Comparison of ENCODE assay signal across 8 cellular contexts in the genomic region with DNA sequence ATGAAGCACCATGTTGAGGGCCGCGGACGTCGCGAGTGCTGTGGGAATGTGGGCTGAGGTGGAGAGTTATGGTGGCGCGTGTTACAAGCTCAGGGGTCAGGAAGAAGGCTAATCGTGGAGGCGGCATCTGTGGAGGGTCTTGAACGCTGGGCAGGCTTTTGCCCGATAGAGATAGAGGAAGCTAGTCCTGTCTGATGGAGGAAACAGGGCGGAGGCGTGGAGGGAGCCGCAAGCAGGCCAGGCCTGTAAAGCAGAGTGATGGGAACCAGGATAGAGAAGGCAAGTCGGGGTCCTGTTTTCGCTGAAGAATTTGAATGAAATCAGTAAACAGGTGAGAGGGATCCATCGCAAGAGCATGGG.
DNase-seq lines count a peak whose midpoint lies in the region; ATAC-seq and TF ChIP-seq lines count a peak whose summit lies in the region.
"Not testable (repeated sequence)": the region's sequence is repeated elsewhere in the genome, so short reads cannot be mapped to it uniquely, and the experiment has no call there.

No MANE protein-coding gene starts in this region.

- not testable (repeated sequence) for H3K4me1 ChIP-seq in HAP-1; endodermal cell (ENCODE audit: control insufficient read depth, insufficient read depth, low read length); iPS-18a (ENCODE audit: control insufficient read depth, low read depth, low read length)

- WGBS in endodermal cell (ENCODE audit: insufficient coverage in 1 of 2, insufficient read length in 1 of 2), 2 experiments, result 73 to 83% methylated on average over 6 to 16 of the region's 17 CpGs

- H3K4me3 Mint-ChIP-seq in T-helper 17 cell (peak overlapping the region; percentile 96), endodermal cell (peak overlapping the region; percentile 81), natural killer cell (peak overlapping the region; percentile 97)
- H3K4me3 Mint-ChIP-seq in activated naive CD8-positive, alpha-beta T cell treated with anti-CD3 and anti-CD28 coated beads, Interleukin-2, amount 10 ng/mL, durations not matched to agents 7 days and 5 days, result peak overlapping the region; percentile 97
- peak overlapping the region; percentile 91 for H3K4me3 Mint-ChIP-seq in stimulated activated naive CD8-positive, alpha-beta T cell treated with anti-CD3 and anti-CD28 coated beads, Interleukin-15, Interleukin-2, amounts not matched to agents 100 ng/mL and 50 ng/mL, for 24 hours

- in situ Hi-C loops in HAP-1 (cut with MboI; ENCODE audit: low sequenced_read_pairs), result not testable (repeated sequence)

- not testable (repeated sequence) for TF ChIP-seq CTCF in AG04449 (IDR thresholded peaks at IDR 0.05; ENCODE audit: insufficient read depth, low read length, missing control alignments); endodermal cell (conservative IDR thresholded peaks at IDR 0.05); natural killer cell (IDR thresholded peaks at IDR 0.05)

- CTCF ChIA-PET in AG04449 (lab: Yijun Ruan, JAX), result not testable (repeated sequence)

- not testable (repeated sequence) for H3K36me3 ChIP-seq in HAP-1 (replicated peaks); endodermal cell (ENCODE audit: control insufficient read depth, insufficient read depth, low read length); iPS-18a (ENCODE audit: control insufficient read depth, low read depth, low read length)

- peaks cover 14% of the 10 kb centered on the region for H3K4me1 Mint-ChIP-seq in T-helper 17 cell
- peaks cover 11% of the 10 kb centered on the region for H3K4me1 Mint-ChIP-seq in activated naive CD8-positive, alpha-beta T cell treated with anti-CD3 and anti-CD28 coated beads, Interleukin-2, amount 10 ng/mL, durations not matched to agents 7 days and 5 days
- not testable (repeated sequence) for H3K4me1 Mint-ChIP-seq in endodermal cell
- H3K4me1 Mint-ChIP-seq in natural killer cell, result peaks cover 25 to 28% of the 10 kb centered on the region in 2 donors
- peaks cover 24% of the 10 kb centered on the region for H3K4me1 Mint-ChIP-seq in stimulated activated naive CD8-positive, alpha-beta T cell treated with anti-CD3 and anti-CD28 coated beads, Interleukin-15, Interleukin-2, amounts not matched to agents 100 ng/mL and 50 ng/mL, for 24 hours (ENCODE audit: low read depth)

- H3K9ac ChIP-seq in endodermal cell (ENCODE audit: extremely low read depth, low read length, poor library complexity, severe bottlenecking); iPS-18a (ENCODE audit: low read length): not testable (repeated sequence)

- H3K27me3 Mint-ChIP-seq in T-helper 17 cell; activated naive CD8-positive, alpha-beta T cell treated with anti-CD3 and anti-CD28 coated beads, Interleukin-2, amount 10 ng/mL, durations not matched to agents 7 days and 5 days; endodermal cell (ENCODE audit: insufficient read depth); natural killer cell (ENCODE audit: low read depth in 2 of 2); stimulated activated naive CD8-positive, alpha-beta T cell treated with anti-CD3 and anti-CD28 coated beads, Interleukin-15, Interleukin-2, amounts not matched to agents 100 ng/mL and 50 ng/mL, for 24 hours: not testable (repeated sequence)

- intact Hi-C loops in natural killer cell (cut with micrococcal nuclease), result not testable (repeated sequence)

- peak overlapping the region; percentile 46 for H3K27ac Mint-ChIP-seq in T-helper 17 cell
- peak overlapping the region; percentile 83 for H3K27ac Mint-ChIP-seq in activated naive CD8-positive, alpha-beta T cell treated with anti-CD3 and anti-CD28 coated beads, Interleukin-2, amount 10 ng/mL, durations not matched to agents 7 days and 5 days
- not testable (repeated sequence) for H3K27ac Mint-ChIP-seq in endodermal cell
- H3K27ac Mint-ChIP-seq in natural killer cell, result peak overlapping the region; percentile 91 to 92
- H3K27ac Mint-ChIP-seq in stimulated activated naive CD8-positive, alpha-beta T cell treated with anti-CD3 and anti-CD28 coated beads, Interleukin-15, Interleukin-2, amounts not matched to agents 100 ng/mL and 50 ng/mL, for 24 hours, result peak overlapping the region; percentile 83

- H3K36me3 Mint-ChIP-seq in T-helper 17 cell (ENCODE audit: low read depth); activated naive CD8-positive, alpha-beta T cell treated with anti-CD3 and anti-CD28 coated beads, Interleukin-2, amount 10 ng/mL, durations not matched to agents 7 days and 5 days; endodermal cell (ENCODE audit: low read depth); natural killer cell; stimulated activated naive CD8-positive, alpha-beta T cell treated with anti-CD3 and anti-CD28 coated beads, Interleukin-15, Interleukin-2, amounts not matched to agents 100 ng/mL and 50 ng/mL, for 24 hours (ENCODE audit: low read depth): not testable (repeated sequence)

- not testable (repeated sequence) for DNase-seq in AG04449 (ENCODE audit: low read depth, low spot score); HAP-1 (ENCODE audit: low spot score in 2 of 2); T-helper 17 cell; activated naive CD8-positive, alpha-beta T cell treated with anti-CD3 and anti-CD28 coated beads, Interleukin-2, amount 10 ng/mL, durations not matched to agents 7 days and 5 days; endodermal cell; natural killer cell

- H3K4me3 ChIP-seq in AG04449 (ENCODE audit: low read depth, low read length), result peak overlapping the region; percentile 77
- peak overlapping the region; percentile 60; the same call in 1 of the 2 replicates for H3K4me3 ChIP-seq in HAP-1
- H3K4me3 ChIP-seq in endodermal cell (ENCODE audit: low read length), result peak overlapping the region; percentile 88
- peak overlapping the region; percentile 90 for H3K4me3 ChIP-seq in iPS-18a (ENCODE audit: low read length)

- not testable (repeated sequence) for ATAC-seq in T-helper 17 cell; activated naive CD8-positive, alpha-beta T cell treated with anti-CD3 and anti-CD28 coated beads, Interleukin-2, amount 10 ng/mL, durations not matched to agents 7 days and 5 days (ENCODE audit: low read depth); natural killer cell

- H3K27me3 ChIP-seq in HAP-1 (ENCODE audit: low read depth); endodermal cell (ENCODE audit: control insufficient read depth, insufficient read depth, low read length, poor library complexity, severe bottlenecking); iPS-18a (ENCODE audit: control insufficient read depth, insufficient read depth, low read length): not testable (repeated sequence)

- H3K27ac ChIP-seq in endodermal cell (ENCODE audit: low read depth, low read length); iPS-18a (ENCODE audit: low read length): not testable (repeated sequence)

- not testable (repeated sequence) for H3K9me3 Mint-ChIP-seq in activated naive CD8-positive, alpha-beta T cell treated with anti-CD3 and anti-CD28 coated beads, Interleukin-2, amount 10 ng/mL, durations not matched to agents 7 days and 5 days; natural killer cell
- peaks cover 43% of the 10 kb centered on the region for H3K9me3 Mint-ChIP-seq in endodermal cell
- H3K9me3 Mint-ChIP-seq in stimulated activated naive CD8-positive, alpha-beta T cell treated with anti-CD3 and anti-CD28 coated beads, Interleukin-15, Interleukin-2, amounts not matched to agents 100 ng/mL and 50 ng/mL, for 24 hours, result peaks cover 15% of the 10 kb centered on the region

- not testable (repeated sequence) for H3K9me3 ChIP-seq in HAP-1; T-helper 17 cell (ENCODE audit: control insufficient read depth, low read length, poor library complexity, severe bottlenecking); endodermal cell (ENCODE audit: control insufficient read depth, low read length); iPS-18a (ENCODE audit: control insufficient read depth, low read depth, low read length)

- POLR2A ChIA-PET in AG04449 (lab: Yijun Ruan, JAX), result interaction anchor here (0.6 to 1.4 kb wide), 2 partner anchors 11 to 41 kb away, joined by 3 to 5 read pairs; no protein-coding TSS in a partner anchor
- POLR2A ChIA-PET in activated naive CD8-positive, alpha-beta T cell treated with anti-CD3 and anti-CD28 coated beads, Interleukin-2, amount 10 ng/mL, durations not matched to agents 7 days and 5 days (lab: Charles Lee), result interaction anchor here (0.6 to 1.0 kb wide), 2 partner anchors 19 to 1777 kb away, joined by 3 to 4 read pairs; no protein-coding TSS in a partner anchor
